9 cellular contexts compared by ENCODE assay signal in genomic region chr3:134039161-134039862, GRCh38. TPM values are rescaled to one million over a fixed set of nuclear protein-coding genes. Genes with fewer than 3 reads are reported as not detected.
DNase-seq lines count a peak whose midpoint lies in the region; ATAC-seq, FAIRE-seq and TF ChIP-seq lines count a peak whose summit lies in the region.
"Had no signal": no experiment of that assay in that cellular context is flagged by ENCODE, and none has a peak within 500 bp of the region (broad histone marks: within the 10 kb centered on the region; RNA-seq: fewer than 3 reads in every experiment).

No MANE protein-coding gene starts in this region.

- POLR2A ChIA-PET in T-cell (lab: Charles Lee), result no interaction called here

- no peaks in the 10 kb centered on the region for H3K27me3 ChIP-seq in bronchial epithelial cell (ENCODE audit: control insufficient read depth, insufficient read depth, low read length)

- CTCF ChIA-PET in T-cell (lab: Charles Lee), result no interaction called here

- no peak overlapping the region for H3K27ac Mint-ChIP-seq in activated naive CD4-positive, alpha-beta T cell treated with anti-CD3 and anti-CD28 coated beads, Interleukin-2, amount 50 U/mL, for 72 hours
- H3K27ac Mint-ChIP-seq in activated T-cell treated with anti-CD3 and anti-CD28 coated beads, Interleukin-2, amount 50 U/mL, for 24 hours, result no peak overlapping the region
- no peak overlapping the region for H3K27ac Mint-ChIP-seq in T-cell

- peak; percentile 32 to 36 for ATAC-seq in activated naive CD4-positive, alpha-beta T cell treated with anti-CD3 and anti-CD28 coated beads, Interleukin-2, amount 50 U/mL, for 72 hours
- ATAC-seq in left colon (peak; percentile 88), T-cell (replicated peaks in 1 of 4) (no peak), GM18498 (IDR thresholded peaks at IDR 0.05; ENCODE audit: unreplicated experiment) (no peak)

- no peak overlapping the region for H3K4me3 ChIP-seq in bronchial epithelial cell (ENCODE audit: low read depth, low read length)

- H3K4me3 Mint-ChIP-seq in activated T-cell treated with anti-CD3 and anti-CD28 coated beads, Interleukin-2, amount 50 U/mL, for 24 hours, result no peak overlapping the region
- H3K4me3 Mint-ChIP-seq in T-cell, result no peak overlapping the region

- no peaks in the 10 kb centered on the region for H3K36me3 ChIP-seq in bronchial epithelial cell (ENCODE audit: control insufficient read depth, insufficient read depth, low read length)

- DNase-seq in activated naive CD4-positive, alpha-beta T cell treated with anti-CD3 and anti-CD28 coated beads, Interleukin-2, amount 50 U/mL, for 72 hours (ENCODE audit: low spot score in 2 of 2), result no peak
- DNase-seq in activated naive CD4-positive, alpha-beta T cell (lab: John Stamatoyannopoulos, UW), result no peak
- DNase-seq in bronchial epithelial cell (ENCODE audit: low read depth), result peak; percentile 59
- DNase-seq in left colon, result peak; percentile 68 to 89
- peak; percentile 34 for DNase-seq in urothelium cell line (ENCODE audit: low spot score)
- DNase-seq in activated T-cell treated with anti-CD3 and anti-CD28 coated beads, Interleukin-2, amount 50 U/mL, for 24 hours, result no peak
- DNase-seq in T-cell, result no peak
- DNase-seq: cerebellar nuclear complex had no signal

- peaks cover 8% of the 10 kb centered on the region for H3K27me3 Mint-ChIP-seq in activated T-cell treated with anti-CD3 and anti-CD28 coated beads, Interleukin-2, amount 50 U/mL, for 24 hours
- H3K27me3 Mint-ChIP-seq in T-cell, result peaks cover 3 to 5% of the 10 kb centered on the region in 2 donors

- FAIRE-seq in bronchial epithelial cell (lab: Jason Lieb, UNC) (no peak), urothelium cell line (lab: Jason Lieb, UNC) (no peak)

- no peaks in the 10 kb centered on the region for H3K4me1 Mint-ChIP-seq in activated T-cell treated with anti-CD3 and anti-CD28 coated beads, Interleukin-2, amount 50 U/mL, for 24 hours (ENCODE audit: low read depth)
- no peaks in the 10 kb centered on the region for H3K4me1 Mint-ChIP-seq in T-cell

- peak; percentile 26 for TF ChIP-seq CTCF in bronchial epithelial cell (IDR thresholded peaks at IDR 0.05; ENCODE audit: insufficient read depth, low read length, severe bottlenecking)

- H3K9me3 Mint-ChIP-seq in activated naive CD4-positive, alpha-beta T cell treated with anti-CD3 and anti-CD28 coated beads, Interleukin-2, amount 50 U/mL, for 72 hours, result no peaks in the 10 kb centered on the region
- no peaks in the 10 kb centered on the region for H3K9me3 Mint-ChIP-seq in activated T-cell treated with anti-CD3 and anti-CD28 coated beads, Interleukin-2, amount 50 U/mL, for 24 hours
- H3K9me3 Mint-ChIP-seq in T-cell, result peaks cover 0 to 5% (median 0%) of the 10 kb centered on the region in 3 donors

- intact Hi-C loops in left colon (cut with DNase I, micrococcal nuclease), result no loop called here

- no peaks in the 10 kb centered on the region for H3K36me3 Mint-ChIP-seq in activated naive CD4-positive, alpha-beta T cell treated with anti-CD3 and anti-CD28 coated beads, Interleukin-2, amount 50 U/mL, for 72 hours
- no peaks in the 10 kb centered on the region for H3K36me3 Mint-ChIP-seq in activated T-cell treated with anti-CD3 and anti-CD28 coated beads, Interleukin-2, amount 50 U/mL, for 24 hours (ENCODE audit: low read depth)
- H3K36me3 Mint-ChIP-seq in T-cell, result no peaks in the 10 kb centered on the region

RNA-seq across cellular contexts. Expression of gene SLCO2A1, which starts 9.6 kb away (rescaled TPM):
- total RNA-seq in activated naive CD4-positive, alpha-beta T cell treated with anti-CD3 and anti-CD28 coated beads, Interleukin-2, amount 50 U/mL, for 72 hours, result not detected
- total RNA-seq in bronchial epithelial cell (not detected in 2 replicates), left colon (10 to 100 TPM; 50.6 to 57.7 TPM), T-cell (under 1 TPM in 3 of 5 donors, not detected in 2; 0.18 to 0.39 (median 0.25) TPM)

Comparison
In these comparisons a context has a peak if more than half of its experiments do, and no peak if none do; other contexts are left out.
1. ATAC-seq: peak in activated naive CD4-positive, alpha-beta T cell treated with anti-CD3 and anti-CD28 coated beads, Interleukin-2, amount 50 U/mL, for 72 hours (2 of 2) and left colon (single experiment); none in T-cell (0 of 4) and GM18498 (single experiment).
2. DNase-seq: peak in bronchial epithelial cell (single experiment), left colon (2 of 2) and urothelium cell line (single experiment); none in activated naive CD4-positive, alpha-beta T cell treated with anti-CD3 and anti-CD28 coated beads, Interleukin-2, amount 50 U/mL, for 72 hours (0 of 2), activated naive CD4-positive, alpha-beta T cell (0 of 4), activated T-cell treated with anti-CD3 and anti-CD28 coated beads, Interleukin-2, amount 50 U/mL, for 24 hours (single experiment) and T-cell (0 of 34).
3. RNA of gene SLCO2A1, which starts 9.6 kb away (total RNA-seq): 50.6 to 57.7 TPM in left colon; 0.18 to 0.39 TPM in T-cell, not detected in activated naive CD4-positive, alpha-beta T cell treated with anti-CD3 and anti-CD28 coated beads, Interleukin-2, amount 50 U/mL, for 72 hours and not detected in bronchial epithelial cell; every median in the first group is over 10 times any median in the second.